ENCODE assay signal across 12 cellular contexts in genomic region chr12:124563809-124564208, GRCh38. TPM values are rescaled to one million over a fixed set of nuclear protein-coding genes. Genes with fewer than 3 reads are reported as not detected.
DNase-seq lines count a peak whose midpoint lies in the region; ATAC-seq, FAIRE-seq and TF ChIP-seq lines count a peak whose summit lies in the region.
"Had no signal": no experiment of that assay in that cellular context is flagged by ENCODE, and none has a peak within 500 bp of the region (broad histone marks: within the 10 kb centered on the region; RNA-seq: fewer than 3 reads in every experiment).

No MANE protein-coding gene starts in this region.

- DNase-seq in right atrium auricular region (ENCODE audit: low spot score) (no peak), Right ventricle myocardium superior (no peak), astrocyte of the cerebellum (ENCODE audit: low read depth) (no peak), mesothelial cell of epicardium (ENCODE audit: low spot score in 2 of 2, unreplicated experiment in 2 of 2) (no peak), type B pancreatic cell (ENCODE audit: extremely low spot score, unreplicated experiment) (no peak), D721Med (ENCODE audit: insufficient read length, low spot score) (no peak)
- DNase-seq: activated naive CD4-positive, alpha-beta T cell treated with anti-CD3 and anti-CD28 coated beads for 36 hours; MV-4-11 had no signal

- H3K27ac ChIP-seq in right atrium auricular region, result peak overlapping the region; percentile 37 to 100

- in situ Hi-C loops in astrocyte of the cerebellum (cut with HindIII; ENCODE audit: low sequenced_read_pairs), result loop anchor here (5.0 kb wide), 3 partner anchors 42 to 188 kb away; no protein-coding TSS in a partner anchor

- no peak for TF ChIP-seq CTCF in right atrium auricular region (IDR thresholded peaks at IDR 0.05)
- no peak for TF ChIP-seq CTCF in astrocyte of the cerebellum (IDR thresholded peaks at IDR 0.05; ENCODE audit: low read depth, low read length, missing control alignments)
- TF ChIP-seq CTCF in mesothelial cell of epicardium (IDR thresholded peaks at IDR 0.05; ENCODE audit: unreplicated experiment), result no peak
- TF ChIP-seq CTCF in type B pancreatic cell (conservative IDR thresholded peaks at IDR 0.05), result no peak
- TF ChIP-seq CTCF in D721Med (IDR thresholded peaks at IDR 0.05; ENCODE audit: insufficient read depth, missing control alignments), result no peak

- no peaks in the 10 kb centered on the region for H3K36me3 ChIP-seq in right atrium auricular region

- H3K27ac Mint-ChIP-seq in mesothelial cell of epicardium (peak overlapping the region; percentile 69), type B pancreatic cell (peak overlapping the region; percentile 23)
- H3K27ac Mint-ChIP-seq: activated naive CD4-positive, alpha-beta T cell treated with anti-CD3 and anti-CD28 coated beads for 36 hours; nephron progenitor cell had no signal

- peak overlapping the region; percentile 36 for H3K4me3 Mint-ChIP-seq in mesothelial cell of epicardium
- H3K4me3 Mint-ChIP-seq in type B pancreatic cell, result peak overlapping the region; percentile 65

- ATAC-seq in Right ventricle myocardium superior (ENCODE audit: poor library complexity) (no peak), GM21526 (IDR thresholded peaks at IDR 0.05; ENCODE audit: low FRiP score, unreplicated experiment) (no peak), GM21515 (IDR thresholded peaks at IDR 0.05; ENCODE audit: unreplicated experiment) (no peak)

- H3K27me3 Mint-ChIP-seq in mesothelial cell of epicardium (ENCODE audit: low read depth) (no peaks in the 10 kb centered on the region), type B pancreatic cell (no peaks in the 10 kb centered on the region)

- H3K4me1 Mint-ChIP-seq in mesothelial cell of epicardium (peaks cover 48% of the 10 kb centered on the region), type B pancreatic cell (ENCODE audit: unreplicated experiment) (peaks cover 52% of the 10 kb centered on the region)

- FAIRE-seq in D721Med (lab: Jason Lieb, UNC), result no peak
- FAIRE-seq: endothelial cell of umbilical vein had no signal

- H3K27me3 ChIP-seq in right atrium auricular region, result no peaks in the 10 kb centered on the region

- H3K36me3 Mint-ChIP-seq in mesothelial cell of epicardium, result peaks cover 4% of the 10 kb centered on the region
- peaks cover 4% of the 10 kb centered on the region for H3K36me3 Mint-ChIP-seq in type B pancreatic cell

- no peaks in the 10 kb centered on the region for H3K9me3 ChIP-seq in right atrium auricular region

- H3K4me3 ChIP-seq in right atrium auricular region (no peak overlapping the region), astrocyte of the cerebellum (ENCODE audit: low read depth, low read length) (peak overlapping the region; percentile 90)

- peaks cover 4% of the 10 kb centered on the region for H3K9me3 Mint-ChIP-seq in mesothelial cell of epicardium
- H3K9me3 Mint-ChIP-seq in type B pancreatic cell, result no peaks in the 10 kb centered on the region
- H3K9me3 Mint-ChIP-seq: activated naive CD4-positive, alpha-beta T cell treated with anti-CD3 and anti-CD28 coated beads for 36 hours; nephron progenitor cell had no signal

- intact Hi-C loops in Right ventricle myocardium superior (cut with DNase I), result no loop called here

- peaks cover 0 to 71% of the 10 kb centered on the region in 2 donors for H3K4me1 ChIP-seq in right atrium auricular region

RNA-seq across cellular contexts. Expression of gene NCOR2, which starts 3.6 kb away (rescaled TPM):
- 100 to 1,000 TPM in 1 of 2 donors, 10 to 100 TPM in 1; 62.9 to 104 TPM for total RNA-seq in right atrium auricular region
- total RNA-seq in Right ventricle myocardium superior, result 133 TPM
- total RNA-seq in mesothelial cell of epicardium, result 316 to 336 TPM (median 331 TPM) in 3 replicates
- total RNA-seq in type B pancreatic cell (ENCODE audit: low replicate concordance), result 219 and 227 TPM in 2 replicates
